9 cellular contexts compared by ENCODE assay signal in genomic region chr5:142095651-142096330, GRCh38. TPM values are rescaled to one million over a fixed set of nuclear protein-coding genes. Genes with fewer than 3 reads are reported as not detected.
DNase-seq lines count a peak whose midpoint lies in the region; ATAC-seq and TF ChIP-seq lines count a peak whose summit lies in the region.
"Had no signal": no experiment of that assay in that cellular context is flagged by ENCODE, and none has a peak within 500 bp of the region (broad histone marks: within the 10 kb centered on the region; RNA-seq: fewer than 3 reads in every experiment).

No MANE protein-coding gene starts in this region.

- no peaks in the 10 kb centered on the region for H3K36me3 Mint-ChIP-seq in T-cell
- H3K36me3 Mint-ChIP-seq in activated T-helper 2 cell treated with anti-CD3 and anti-CD28 coated beads, Interferon-gamma antibody, Interleukin-2, Interleukin-4, amounts not matched to agents 10 μg/mL and 5 μg/mL and 100 μg/mL, durations not matched to agents 14 hours and 24 hours and 36 hours (ENCODE audit: low read depth) = no peaks in the 10 kb centered on the region
- no peaks in the 10 kb centered on the region for H3K36me3 Mint-ChIP-seq in natural killer cell

- no peak for TF ChIP-seq POLR2A in erythroblast (IDR thresholded peaks at IDR 0.05; ENCODE audit: low read length)

- H3K27me3 Mint-ChIP-seq in T-cell (no peaks in the 10 kb centered on the region), natural killer cell (ENCODE audit: low read depth in 2 of 2) (no peaks in the 10 kb centered on the region)
- H3K27me3 Mint-ChIP-seq in activated T-helper 2 cell treated with anti-CD3 and anti-CD28 coated beads, Interferon-gamma antibody, Interleukin-2, Interleukin-4, amounts not matched to agents 10 μg/mL and 5 μg/mL and 100 μg/mL, durations not matched to agents 14 hours and 24 hours and 36 hours (ENCODE audit: low read depth) = no peaks in the 10 kb centered on the region

- ATAC-seq in T-cell (replicated peaks in 1 of 4) = peak; percentile 92 to 98 (median 97)
- peak; percentile 86 to 96 (median 94) for ATAC-seq in natural killer cell
- no peak for ATAC-seq in HG02840 (IDR thresholded peaks at IDR 0.05; ENCODE audit: low FRiP score, unreplicated experiment)
- ATAC-seq in GM19455 (IDR thresholded peaks at IDR 0.05; ENCODE audit: unreplicated experiment) = no peak

- DNase-seq in T-cell (peak; percentile 54 to 94 (median 85)), natural killer cell (peak; percentile 31), erythroblast (lab: John Stamatoyannopoulos, UW) (no peak), DMS53 (lab: John Stamatoyannopoulos, UW) (no peak)
- DNase-seq in activated T-helper 2 cell treated with anti-CD3 and anti-CD28 coated beads, Interferon-gamma antibody, Interleukin-2, Interleukin-4, amounts not matched to agents 10 μg/mL and 5 μg/mL and 100 μg/mL, durations not matched to agents 14 hours and 24 hours and 36 hours (ENCODE audit: low spot score) = peak; percentile 72
- peak; percentile 67 to 94 (median 86) for DNase-seq in stimulated activated naive CD4-positive, alpha-beta T cell (lab: John Stamatoyannopoulos, UW)
- DNase-seq: SW 1271 had no signal

- intact Hi-C loops in activated T-helper 2 cell treated with anti-CD3 and anti-CD28 coated beads, Interferon-gamma antibody, Interleukin-2, Interleukin-4, amounts not matched to agents 10 μg/mL and 5 μg/mL and 100 μg/mL, durations not matched to agents 14 hours and 24 hours and 36 hours (cut with micrococcal nuclease) = loop anchor here (1.0 to 10.0 kb wide), 5 partner anchors 13 to 259 kb away; no protein-coding TSS in a partner anchor
- intact Hi-C loops in natural killer cell (cut with micrococcal nuclease) = no loop called here

- no peaks in the 10 kb centered on the region for H3K9me3 Mint-ChIP-seq in T-cell
- H3K9me3 Mint-ChIP-seq in activated T-helper 2 cell treated with anti-CD3 and anti-CD28 coated beads, Interferon-gamma antibody, Interleukin-2, Interleukin-4, amounts not matched to agents 10 μg/mL and 5 μg/mL and 100 μg/mL, durations not matched to agents 14 hours and 24 hours and 36 hours = no peaks in the 10 kb centered on the region
- H3K9me3 Mint-ChIP-seq in natural killer cell = no peaks in the 10 kb centered on the region

- H3K4me3 Mint-ChIP-seq in T-cell = peak overlapping the region; percentile 10 to 70 (median 43)
- peak overlapping the region; percentile 14 for H3K4me3 Mint-ChIP-seq in activated T-helper 2 cell treated with anti-CD3 and anti-CD28 coated beads, Interferon-gamma antibody, Interleukin-2, Interleukin-4, amounts not matched to agents 10 μg/mL and 5 μg/mL and 100 μg/mL, durations not matched to agents 14 hours and 24 hours and 36 hours (ENCODE audit: low read depth)
- no peak overlapping the region for H3K4me3 Mint-ChIP-seq in natural killer cell

- peak overlapping the region; percentile 90 to 94 for H3K27ac Mint-ChIP-seq in T-cell
- peak overlapping the region; percentile 88 for H3K27ac Mint-ChIP-seq in activated T-helper 2 cell treated with anti-CD3 and anti-CD28 coated beads, Interferon-gamma antibody, Interleukin-2, Interleukin-4, amounts not matched to agents 10 μg/mL and 5 μg/mL and 100 μg/mL, durations not matched to agents 14 hours and 24 hours and 36 hours
- peak overlapping the region; percentile 83 to 89 for H3K27ac Mint-ChIP-seq in natural killer cell

- CTCF ChIA-PET in T-cell (lab: Charles Lee) = interaction anchor here in 1 of 2 donors (0.5 to 2.1 kb wide), 8 partner anchors 8 to 489 kb away, joined by 3 to 29 read pairs (median 4); partner anchors contain the start of gene NDFIP1

- POLR2A ChIA-PET in T-cell (lab: Charles Lee) = interaction anchor here (0.6 to 2.3 kb wide), 11 partner anchors 8 to 907 kb away, joined by 3 to 49 read pairs (median 3); partner anchors contain the start of gene NDFIP1 (in 1 of the 2)

- no peak for TF ChIP-seq CTCF in natural killer cell (IDR thresholded peaks at IDR 0.05)

- H3K4me1 Mint-ChIP-seq in T-cell (peaks cover 49 to 59% (median 56%) of the 10 kb centered on the region in 3 donors), natural killer cell (peaks cover 13 to 14% of the 10 kb centered on the region in 2 donors)
- H3K4me1 Mint-ChIP-seq in activated T-helper 2 cell treated with anti-CD3 and anti-CD28 coated beads, Interferon-gamma antibody, Interleukin-2, Interleukin-4, amounts not matched to agents 10 μg/mL and 5 μg/mL and 100 μg/mL, durations not matched to agents 14 hours and 24 hours and 36 hours (ENCODE audit: low read depth) = peaks cover 44% of the 10 kb centered on the region

RNA-seq across cellular contexts. Expression of gene NDFIP1, which starts 12.8 kb away (rescaled TPM):
- total RNA-seq in T-cell (100 to 1,000 TPM in 2 of 5 donors, 10 to 100 TPM in 3; 76.3 to 194 (median 90.8) TPM), natural killer cell (10 to 100 TPM; 45.4 to 57.6 (median 51.7) TPM)
- 118 and 121 TPM in 2 replicates for total RNA-seq in activated T-helper 2 cell treated with anti-CD3 and anti-CD28 coated beads, Interferon-gamma antibody, Interleukin-2, Interleukin-4, amounts not matched to agents 10 μg/mL and 5 μg/mL and 100 μg/mL, durations not matched to agents 14 hours and 24 hours and 36 hours

Comparison
In these comparisons a context has a peak if more than half of its experiments do, and no peak if none do; other contexts are left out.
1. ATAC-seq: peak in T-cell (4 of 4) and natural killer cell (3 of 3); none in HG02840 (single experiment) and GM19455 (single experiment).
2. DNase-seq: peak in T-cell (34 of 34), activated T-helper 2 cell treated with anti-CD3 and anti-CD28 coated beads, Interferon-gamma antibody, Interleukin-2, Interleukin-4, amounts not matched to agents 10 μg/mL and 5 μg/mL and 100 μg/mL, durations not matched to agents 14 hours and 24 hours and 36 hours (single experiment), natural killer cell (single experiment) and stimulated activated naive CD4-positive, alpha-beta T cell (6 of 6); none in erythroblast (0 of 2) and DMS53 (single experiment).
3. Peak in every context shown above with its lines, with median percentiles within 50 percentile points of each other: H3K27ac Mint-ChIP-seq.